In genomic region chr4:181323061-181323460, GRCh38 we compare ENCODE assay signal across 16 cellular contexts.
DNase-seq lines count a peak whose midpoint lies in the region; ATAC-seq lines count a peak whose summit lies in the region.
"Had no signal": no experiment of that assay in that cellular context is flagged by ENCODE, and none has a peak within 500 bp of the region (broad histone marks: within the 10 kb centered on the region; RNA-seq: fewer than 3 reads in every experiment).

No MANE protein-coding gene starts in this region.

- H3K4me3 Mint-ChIP-seq in stimulated activated naive B cell treated with anti-CD40 and anti-IgM and Interleukin-4, amounts not matched to agents 10 μg/mL and 1 μg/mL and 100 μg/mL, for 72 hours: no peak overlapping the region
- H3K4me3 Mint-ChIP-seq: activated T-helper 1 cell treated with anti-CD3 and anti-CD28 coated beads, Interleukin-12 subunit alpha, Interleukin-12 subunit beta, Interleukin-2, Interleukin-4 antibody, amounts not matched to agents 30 ng/mL and 10 ng/mL and 1 ng/mL, durations not matched to agents 14 hours and 24 hours and 36 hours; natural killer cell had no signal

- no peak overlapping the region for H3K27ac Mint-ChIP-seq in stimulated activated naive B cell treated with anti-CD40 and anti-IgM and Interleukin-4, amounts not matched to agents 10 μg/mL and 1 μg/mL and 100 μg/mL, for 72 hours
- H3K27ac Mint-ChIP-seq: activated T-helper 1 cell treated with anti-CD3 and anti-CD28 coated beads, Interleukin-12 subunit alpha, Interleukin-12 subunit beta, Interleukin-2, Interleukin-4 antibody, amounts not matched to agents 30 ng/mL and 10 ng/mL and 1 ng/mL, durations not matched to agents 14 hours and 24 hours and 36 hours; IgD-negative memory B cell; natural killer cell had no signal

- H3K27me3 Mint-ChIP-seq in stimulated activated naive B cell treated with anti-CD40 and anti-IgM and Interleukin-4, amounts not matched to agents 10 μg/mL and 1 μg/mL and 100 μg/mL, for 72 hours: no peaks in the 10 kb centered on the region
- H3K27me3 Mint-ChIP-seq: IgD-negative memory B cell had no signal

- DNase-seq in stimulated activated naive B cell treated with anti-CD40 and anti-IgM and Interleukin-4, amounts not matched to agents 10 μg/mL and 1 μg/mL and 100 μg/mL, for 72 hours: no peak
- DNase-seq in stimulated activated naive CD4-positive, alpha-beta T cell treated with Interleukin-2 at 50 U/mL for 16 hours (lab: John Stamatoyannopoulos, UW): no peak
- no peak for DNase-seq in HK-2 (ENCODE audit: unreplicated experiment)
- DNase-seq in left colon: no peak
- DNase-seq: activated CD4-positive, alpha-beta T cell treated with anti-CD3 and anti-CD28 coated beads, Interleukin-2, amount 50 U/mL, for 48 hours; amniotic stem cell; BE2C; foreskin keratinocyte; natural killer cell; NCI-H1105; NCI-H345 had no signal

- ATAC-seq in GM19023 (IDR thresholded peaks at IDR 0.05; ENCODE audit: unreplicated experiment) (peak; percentile 88), GM21723 (IDR thresholded peaks at IDR 0.05; ENCODE audit: unreplicated experiment) (peak; percentile 65), HG03103 (IDR thresholded peaks at IDR 0.05; ENCODE audit: low read depth, unreplicated experiment) (peak; percentile 93), left colon (no peak)
- ATAC-seq in stimulated activated naive B cell treated with anti-CD40 and anti-IgM and Interleukin-4, amounts not matched to agents 10 μg/mL and 1 μg/mL and 100 μg/mL, for 72 hours (replicated peaks): peak; percentile 61 to 69
- ATAC-seq: foreskin keratinocyte, natural killer cell had no signal

- intact Hi-C loops in left colon (cut with DNase I, micrococcal nuclease): no loop called here

- H3K9me3 Mint-ChIP-seq in stimulated activated naive B cell treated with anti-CD40 and anti-IgM and Interleukin-4, amounts not matched to agents 10 μg/mL and 1 μg/mL and 100 μg/mL, for 72 hours: peaks cover 3 to 12% of the 10 kb centered on the region in 2 donors

- peaks cover 0 to 4% of the 10 kb centered on the region in 2 donors for H3K4me1 Mint-ChIP-seq in stimulated activated naive B cell treated with anti-CD40 and anti-IgM and Interleukin-4, amounts not matched to agents 10 μg/mL and 1 μg/mL and 100 μg/mL, for 72 hours
- H3K4me1 Mint-ChIP-seq: natural killer cell had no signal

- no peaks in the 10 kb centered on the region for H3K36me3 Mint-ChIP-seq in stimulated activated naive B cell treated with anti-CD40 and anti-IgM and Interleukin-4, amounts not matched to agents 10 μg/mL and 1 μg/mL and 100 μg/mL, for 72 hours
- H3K36me3 Mint-ChIP-seq: IgD-negative memory B cell, natural killer cell had no signal
